ENCODE assay signal across 1 cellular context in the genomic region with DNA sequence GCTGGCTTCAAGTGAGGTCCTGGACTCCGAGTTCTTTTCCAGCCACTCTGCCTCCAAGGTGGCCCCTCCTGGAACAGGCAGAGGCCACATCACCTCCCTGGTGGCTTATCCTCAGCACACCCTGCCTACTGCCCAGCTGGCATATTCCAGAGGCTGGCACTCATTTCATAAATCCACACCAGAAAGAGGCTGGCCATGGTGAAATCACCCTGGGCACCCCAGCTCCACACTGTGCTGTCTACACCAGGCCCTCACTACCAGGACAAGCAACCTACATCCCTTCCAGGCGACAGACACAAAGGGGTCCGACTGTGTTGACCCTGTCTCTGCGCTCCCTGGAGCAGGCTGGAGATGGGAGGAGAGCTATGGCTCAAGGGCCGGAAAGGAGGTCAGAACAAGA.
TF ChIP-seq lines count a peak whose summit lies in the region.

No MANE protein-coding gene starts in this region.

TF ChIP-seq in H1, 55 proteins besides CTCF, POLR2A, EP300 and RAD21 (continued from another document):
- TF ChIP-seq, protein P1, sequence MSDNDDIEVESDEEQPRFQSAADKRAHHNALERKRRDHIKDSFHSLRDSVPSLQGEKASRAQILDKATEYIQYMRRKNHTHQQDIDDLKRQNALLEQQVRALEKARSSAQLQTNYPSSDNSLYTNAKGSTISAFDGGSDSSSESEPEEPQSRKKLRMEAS (IDR thresholded peaks at IDR 0.05): no peak
- no peak for TF ChIP-seq CEBPB (IDR thresholded peaks at IDR 0.05; ENCODE audit: low read depth, low read length)
- no peak for TF ChIP-seq TEAD4 (IDR thresholded peaks at IDR 0.05; ENCODE audit: low read depth, low read length)
- no peak for TF ChIP-seq CHD2 (IDR thresholded peaks at IDR 0.05; ENCODE audit: low read length)
- TF ChIP-seq SIRT6 (IDR thresholded peaks at IDR 0.05; ENCODE audit: low read length): no peak
- no peak for TF ChIP-seq GTF2F1 (IDR thresholded peaks at IDR 0.05; ENCODE audit: borderline replicate concordance, low read depth, low read length)
- no peak for TF ChIP-seq KDM5A (IDR thresholded peaks at IDR 0.05; ENCODE audit: low read length)
- TF ChIP-seq TAF1 (IDR thresholded peaks at IDR 0.05; ENCODE audit: low read depth, low read length): no peak
- no peak for TF ChIP-seq CBX5 (IDR thresholded peaks at IDR 0.05; ENCODE audit: low read depth, low read length)
- TF ChIP-seq RBBP5 (IDR thresholded peaks at IDR 0.05; ENCODE audit: borderline replicate concordance, low read depth, low read length): no peak
- no peak for TF ChIP-seq SAP30 (IDR thresholded peaks at IDR 0.05; ENCODE audit: insufficient read depth, insufficient replicate concordance, low read length)
- TF ChIP-seq RNF2 (IDR thresholded peaks at IDR 0.05; ENCODE audit: borderline replicate concordance, low read depth, low read length, missing control alignments, poor library complexity, severe bottlenecking): no peak
- TF ChIP-seq BACH1 (IDR thresholded peaks at IDR 0.05; ENCODE audit: low read length): no peak
- no peak for TF ChIP-seq TBP (IDR thresholded peaks at IDR 0.05; ENCODE audit: low read depth, low read length)
- no peak for TF ChIP-seq RFX5 (IDR thresholded peaks at IDR 0.05; ENCODE audit: borderline replicate concordance, low read depth, low read length)
- TF ChIP-seq HDAC2 (IDR thresholded peaks at IDR 0.05; ENCODE audit: borderline replicate concordance in 1 of 2, low read depth in 2 of 2, low read length in 2 of 2): no peak
- TF ChIP-seq PHF8 (conservative IDR thresholded peaks at IDR 0.05; ENCODE audit: low read depth, low read length): no peak
- no peak for TF ChIP-seq CREB1 (IDR thresholded peaks at IDR 0.05)
